ENCODE assay signal across 22 cellular contexts in genomic region chr2:15911686-15912085, GRCh38. TPM values are rescaled to one million over a fixed set of nuclear protein-coding genes. Genes with fewer than 3 reads are reported as not detected.
DNase-seq lines count a peak whose midpoint lies in the region; ATAC-seq and TF ChIP-seq lines count a peak whose summit lies in the region.
"Had no signal": no experiment of that assay in that cellular context is flagged by ENCODE, and none has a peak within 500 bp of the region (broad histone marks: within the 10 kb centered on the region; RNA-seq: fewer than 3 reads in every experiment).

No MANE protein-coding gene starts in this region.

- ATAC-seq in mucosa of descending colon = no peak

- no peak for DNase-seq in breast epithelium (ENCODE audit: low spot score in 2 of 2)
- DNase-seq in MCF 10A (ENCODE audit: unreplicated experiment) = no peak
- peak; percentile 74 to 93 for DNase-seq in SJCRH30
- DNase-seq in myocyte (ENCODE audit: low read depth) = peak; percentile 8
- DNase-seq in mucosa of descending colon = no peak
- no peak for DNase-seq in NAMALWA (ENCODE audit: low spot score)
- no peak for DNase-seq in spleen
- DNase-seq: 8988T; Calu3; CD8-positive, alpha-beta memory T cell; DMS53; GF-D8; MM.1S; NCI-H1092; NCI-H146; NCI-H2029; NCI-H510A; PC-9; SIG-M5 had no signal

- CTCF ChIA-PET in MCF 10A (lab: Yijun Ruan, JAX) = interaction anchor here (0.6 kb wide), 1 partner anchor 1344 kb away, joined by 4 read pairs; no protein-coding TSS in a partner anchor

- H3K27ac ChIP-seq in breast epithelium (peak overlapping the region; percentile 60 to 78), SJCRH30 (peak overlapping the region; percentile 95), spleen (no peak overlapping the region)
- H3K27ac ChIP-seq: C4-2B, PC-9 had no signal

- H3K36me3 Mint-ChIP-seq in MCF 10A (ENCODE audit: insufficient read depth, unreplicated experiment) = no peaks in the 10 kb centered on the region
- H3K36me3 Mint-ChIP-seq: CD8-positive, alpha-beta memory T cell had no signal

- H3K36me3 ChIP-seq in breast epithelium (no peaks in the 10 kb centered on the region), SJCRH30 (no peaks in the 10 kb centered on the region), mucosa of descending colon (ENCODE audit: low read depth) (no peaks in the 10 kb centered on the region), spleen (no peaks in the 10 kb centered on the region)

- peaks cover 24% of the 10 kb centered on the region for H3K27me3 Mint-ChIP-seq in MCF 10A (ENCODE audit: insufficient read depth, unreplicated experiment)
- H3K27me3 Mint-ChIP-seq: CD8-positive, alpha-beta memory T cell had no signal

- no peaks in the 10 kb centered on the region for H3K9me3 Mint-ChIP-seq in MCF 10A (ENCODE audit: unreplicated experiment)

- H3K27me3 ChIP-seq in breast epithelium = no peaks in the 10 kb centered on the region
- no peaks in the 10 kb centered on the region for H3K27me3 ChIP-seq in SJCRH30
- no peaks in the 10 kb centered on the region for H3K27me3 ChIP-seq in spleen (replicated peaks in 1 of 7)

- H3K27ac Mint-ChIP-seq in MCF 10A (ENCODE audit: low read depth, unreplicated experiment) = no peak overlapping the region
- H3K27ac Mint-ChIP-seq: CD8-positive, alpha-beta memory T cell had no signal

- POLR2A ChIA-PET in MCF 10A (lab: Yijun Ruan, JAX) = interaction anchor here (0.6 to 1.9 kb wide), 3 partner anchors 9 to 19 kb away, joined by 3 to 5 read pairs (median 3); no protein-coding TSS in a partner anchor

- no peaks in the 10 kb centered on the region for H3K9me3 ChIP-seq in breast epithelium
- H3K9me3 ChIP-seq in SJCRH30 (replicated peaks) = no peaks in the 10 kb centered on the region
- no peaks in the 10 kb centered on the region for H3K9me3 ChIP-seq in mucosa of descending colon
- no peaks in the 10 kb centered on the region for H3K9me3 ChIP-seq in spleen

- no peak overlapping the region for H3K4me3 ChIP-seq in breast epithelium
- H3K4me3 ChIP-seq in SJCRH30 = peak overlapping the region; percentile 30
- H3K4me3 ChIP-seq in mucosa of descending colon = no peak overlapping the region
- H3K4me3 ChIP-seq in spleen = no peak overlapping the region
- H3K4me3 ChIP-seq: PC-9 had no signal

- H3K4me1 Mint-ChIP-seq in MCF 10A (ENCODE audit: insufficient read depth, unreplicated experiment) = peaks cover 13% of the 10 kb centered on the region
- H3K4me1 Mint-ChIP-seq: CD8-positive, alpha-beta memory T cell had no signal

- TF ChIP-seq POLR2A in breast epithelium (IDR thresholded peaks at IDR 0.05) (no peak), spleen (IDR thresholded peaks at IDR 0.05) (no peak)

- intact Hi-C loops in breast epithelium (cut with DNase I; ENCODE audit: low total_unique reads) = no loop called here
- intact Hi-C loops in MCF 10A (cut with micrococcal nuclease) = no loop called here
- intact Hi-C loops in mucosa of descending colon (cut with DNase I, micrococcal nuclease) = no loop called here
- intact Hi-C loops in spleen (cut with DNase I; ENCODE audit: low total_unique reads) = no loop called here

- no TSS peak for BruUV-seq in MCF 10A (replicated peaks; lab: Mats Ljungman, UMichigan)

- no peak for TF ChIP-seq CTCF in breast epithelium (IDR thresholded peaks at IDR 0.05)
- TF ChIP-seq CTCF in MCF 10A (IDR thresholded peaks at IDR 0.05; ENCODE audit: unreplicated experiment) = no peak
- TF ChIP-seq CTCF in mucosa of descending colon (IDR thresholded peaks at IDR 0.05) = no peak
- TF ChIP-seq CTCF in spleen (IDR thresholded peaks at IDR 0.05 in 8 of 11, conservative IDR thresholded peaks at IDR 0.05 in 3 of 11) = no peak

- 87 to 93% (median 88%) methylated on average over 3 of the region's 3 CpGs for WGBS in spleen, 5 donors

- no peak overlapping the region for H3K4me3 Mint-ChIP-seq in MCF 10A (ENCODE audit: unreplicated experiment)
- H3K4me3 Mint-ChIP-seq: CD8-positive, alpha-beta memory T cell had no signal

- H3K4me1 ChIP-seq in breast epithelium (no peaks in the 10 kb centered on the region), SJCRH30 (peaks cover 59% of the 10 kb centered on the region), mucosa of descending colon (ENCODE audit: low read depth) (no peaks in the 10 kb centered on the region), spleen (no peaks in the 10 kb centered on the region)

RNA-seq across cellular contexts. Expression of gene MYCN, which starts 28.7 kb away (rescaled TPM):
- total RNA-seq in breast epithelium = under 1 TPM; 0.32 to 0.98 (median 0.59) TPM
- not detected in 2 replicates for total RNA-seq in MCF 10A (2022)
- 185 and 190 TPM in 2 replicates for total RNA-seq in SJCRH30 (2014; rRNA removed; shearing (Covaris generic))
- not detected in 2 replicates for total RNA-seq in myocyte
- not detected for polyA plus RNA-seq in myocyte (2012)
- 1 to 10 TPM in 2 of 3 donors, under 1 TPM in 1; 0.52 to 1.1 (median 1.1) TPM for total RNA-seq in mucosa of descending colon
- total RNA-seq in spleen = 1 to 10 TPM in 1 of 7 donors, under 1 TPM in 4, not detected in 2; 0.29 to 1.3 (median 0.58) TPM
- under 1 TPM; 0.03 to 0.16 (median 0.15) TPM for polyA plus RNA-seq in spleen
- total RNA-seq: CD8-positive, alpha-beta memory T cell; H4; LHCN-M2; PC-9 had no signal
- polyA plus RNA-seq: CD8-positive, alpha-beta memory T cell had no signal

Comparison
In these comparisons a context has a peak if more than half of its experiments do, and no peak if none do; other contexts are left out.
1. DNase-seq: peak in SJCRH30 (2 of 2) and myocyte (single experiment); none in breast epithelium (0 of 2), MCF 10A (single experiment), mucosa of descending colon (0 of 3), NAMALWA (single experiment) and spleen (single experiment).
2. H3K27ac ChIP-seq: peak in breast epithelium (2 of 2) and SJCRH30 (single experiment); none in spleen (0 of 8).
3. RNA of gene MYCN, which starts 28.7 kb away (total RNA-seq): 185 to 190 TPM in SJCRH30; 0.52 to 1.1 TPM in mucosa of descending colon, 0.32 to 0.98 TPM in breast epithelium, 0.29 to 1.3 TPM in spleen, not detected in myocyte and not detected in MCF 10A; every median in the first group is over 10 times any median in the second.